8 cellular contexts compared by ENCODE assay signal in the genomic region with DNA sequence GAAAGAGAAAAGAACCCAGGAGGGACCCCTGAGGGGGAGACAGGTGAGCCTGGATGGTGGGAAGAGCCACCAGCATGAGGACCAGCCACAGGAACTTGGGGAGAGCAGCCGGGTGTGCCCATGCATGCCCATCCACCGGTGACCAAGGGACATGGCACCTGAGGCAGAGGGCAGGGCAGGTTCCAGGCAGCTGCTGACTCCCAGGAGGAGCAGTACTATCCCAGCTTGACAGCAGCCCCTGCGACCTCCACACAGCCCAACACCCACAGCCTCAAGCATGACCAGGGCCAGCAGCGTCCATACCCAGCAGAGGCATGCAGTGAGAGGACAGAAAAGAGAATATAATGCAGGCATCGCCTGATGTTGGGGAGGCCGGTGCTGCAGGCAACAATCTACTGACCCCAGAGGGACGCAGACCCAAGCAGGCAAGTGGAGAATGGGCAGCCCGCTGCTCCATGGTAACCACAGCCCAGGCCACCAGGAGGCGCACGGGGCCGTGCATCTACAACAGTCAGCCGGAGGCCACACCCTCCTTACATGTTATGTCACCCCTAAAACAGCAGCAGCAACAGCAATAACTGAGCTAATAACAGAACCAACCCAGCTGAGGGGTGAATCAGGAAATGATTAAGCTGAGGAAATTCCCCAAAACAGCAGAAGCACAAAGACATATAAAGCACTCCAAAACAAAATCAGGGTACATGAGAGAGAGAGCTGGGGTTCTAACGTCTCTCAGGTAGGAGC. TPM values are rescaled to one million over a fixed set of nuclear protein-coding genes. Genes with fewer than 3 reads are reported as not detected.
DNase-seq lines count a peak whose midpoint lies in the region; ATAC-seq, FAIRE-seq and TF ChIP-seq lines count a peak whose summit lies in the region.

No MANE protein-coding gene starts in this region.

- H3K4me3 ChIP-seq in adrenal gland (no peak overlapping the region), right cardiac atrium (ENCODE audit: low read length) (no peak overlapping the region), gastrocnemius medialis (no peak overlapping the region)

- H3K27me3 ChIP-seq in adrenal gland (no peaks in the 10 kb centered on the region), right cardiac atrium (ENCODE audit: control insufficient read depth, insufficient read depth) (no peaks in the 10 kb centered on the region), gastrocnemius medialis (no peaks in the 10 kb centered on the region)

- TF ChIP-seq CTCF in D721Med (IDR thresholded peaks at IDR 0.05; ENCODE audit: insufficient read depth, missing control alignments) (peak; percentile 53), adrenal gland (IDR thresholded peaks at IDR 0.05) (peak; percentile 70 to 92 (median 88)), gastrocnemius medialis (IDR thresholded peaks at IDR 0.05 in 4 of 5, conservative IDR thresholded peaks at IDR 0.05 in 1 of 5) (peak; percentile 40 to 77 (median 69))

- DNase-seq in D721Med (ENCODE audit: insufficient read length, low spot score) (peak; percentile 51), HS-27A (ENCODE audit: low read depth) (peak; percentile 12), T-helper 17 cell (peak; percentile 71 to 82 (median 74)), adrenal gland (peak; percentile 78 to 93 (median 85)), right cardiac atrium (peak; percentile 85 to 95 (median 92)), gastrocnemius medialis (peak; percentile 17 to 56), NCI-H1105 treated with DMSO at 0.1 percent for 48 hours (lab: John Stamatoyannopoulos, UW) (no peak)

- H3K27ac ChIP-seq in adrenal gland (no peak overlapping the region), right cardiac atrium (ENCODE audit: low read length) (no peak overlapping the region), gastrocnemius medialis (no peak overlapping the region)

- WGBS in adrenal gland, 4 donors: 38 to 68% (median 41%) methylated on average over 6 to 13 of the region's 13 CpGs
- 40% methylated on average over 13 of the region's 13 CpGs for WGBS in right cardiac atrium

- peak; percentile 95 for ATAC-seq in GM21390 (IDR thresholded peaks at IDR 0.05; ENCODE audit: unreplicated experiment)
- ATAC-seq in T-helper 17 cell: peak; percentile 99
- ATAC-seq in right cardiac atrium: peak; percentile 90 to 93
- peak in 1 of 2 donors; percentile 39 for ATAC-seq in gastrocnemius medialis

- peaks cover 3% of the 10 kb centered on the region for H3K36me3 Mint-ChIP-seq in T-helper 17 cell (ENCODE audit: low read depth)

- H3K4me1 Mint-ChIP-seq in T-helper 17 cell: peaks cover 7% of the 10 kb centered on the region

- intact Hi-C loops in adrenal gland (cut with DNase I): loop anchor here (5.0 to 10.0 kb wide), 3 partner anchors 189 to 321 kb away; no protein-coding TSS in a partner anchor
- intact Hi-C loops in right cardiac atrium (cut with DNase I): loop anchor here in 3 of 4 donors (10.0 kb wide), 1 partner anchor 191 kb away; no protein-coding TSS in a partner anchor
- intact Hi-C loops in gastrocnemius medialis (cut with DNase I; ENCODE audit: low total_unique reads): no loop called here

- FAIRE-seq in D721Med (lab: Jason Lieb, UNC): no peak

- in situ Hi-C loops in gastrocnemius medialis (cut with MboI; ENCODE audit: low sequenced_read_pairs in 4 of 4): loop anchor here in 3 of 4 donors (25.0 kb wide), 1 partner anchor 199 kb away; no protein-coding TSS in a partner anchor

- TF ChIP-seq POLR2A in adrenal gland (IDR thresholded peaks at IDR 0.05) (no peak), gastrocnemius medialis (IDR thresholded peaks at IDR 0.05) (no peak)

- H3K9me3 ChIP-seq in T-helper 17 cell (ENCODE audit: control insufficient read depth, low read length, poor library complexity, severe bottlenecking): no peaks in the 10 kb centered on the region
- H3K9me3 ChIP-seq in adrenal gland (replicated peaks in 1 of 3): no peaks in the 10 kb centered on the region
- H3K9me3 ChIP-seq in right cardiac atrium (ENCODE audit: control insufficient read depth, low read length): no peaks in the 10 kb centered on the region
- H3K9me3 ChIP-seq in gastrocnemius medialis: no peaks in the 10 kb centered on the region

- H3K4me3 Mint-ChIP-seq in T-helper 17 cell: no peak overlapping the region

- H3K27me3 Mint-ChIP-seq in T-helper 17 cell: no peaks in the 10 kb centered on the region

- no peaks in the 10 kb centered on the region for H3K4me1 ChIP-seq in adrenal gland (replicated peaks in 1 of 2)
- H3K4me1 ChIP-seq in right cardiac atrium (ENCODE audit: control insufficient read depth, insufficient read depth, low read length): no peaks in the 10 kb centered on the region
- H3K4me1 ChIP-seq in gastrocnemius medialis: no peaks in the 10 kb centered on the region

- H3K27ac Mint-ChIP-seq in T-helper 17 cell: peak overlapping the region; percentile 80

- H3K36me3 ChIP-seq in adrenal gland (replicated peaks in 1 of 2) (peaks cover 0 to 5% of the 10 kb centered on the region in 2 donors), gastrocnemius medialis (peaks cover 0 to 5% of the 10 kb centered on the region in 2 donors)

RNA-seq across cellular contexts. Expression of a gene that starts 44.1 kb away (rescaled TPM):
- total RNA-seq in T-helper 17 cell (10 to 100 TPM; 34.6 to 42.6 TPM), adrenal gland (10 to 100 TPM in 5 of 8 donors, 1 to 10 TPM in 3; 7.2 to 20.3 (median 13.0) TPM), right cardiac atrium (1 to 10 TPM; 7.3 to 8.0 (median 7.6) TPM), gastrocnemius medialis (1 to 10 TPM; 3.3 to 9.0 (median 5.6) TPM)
- polyA plus RNA-seq in adrenal gland (10 to 100 TPM in 2 of 3 donors, 1 to 10 TPM in 1; 8.1 to 31.7 (median 10.0) TPM), right cardiac atrium (3.5 TPM)

RNA-seq across cellular contexts. Expression of a gene that starts 46.4 kb away (rescaled TPM):
- total RNA-seq in T-helper 17 cell: 10 to 100 TPM; 12.5 to 12.8 TPM
- total RNA-seq in adrenal gland: 10 to 100 TPM in 3 of 8 donors, 1 to 10 TPM in 5; 4.9 to 22.2 (median 8.3) TPM
- 10 to 100 TPM in 1 of 3 donors, 1 to 10 TPM in 2; 7.2 to 14.5 (median 8.8) TPM for polyA plus RNA-seq in adrenal gland
- total RNA-seq in right cardiac atrium: 10 to 100 TPM in 3 of 4 donors, 1 to 10 TPM in 1; 9.6 to 14.9 (median 11.7) TPM
- 10.9 TPM for polyA plus RNA-seq in right cardiac atrium
- total RNA-seq in gastrocnemius medialis: 10 to 100 TPM in 3 of 4 donors, 1 to 10 TPM in 1; 7.6 to 18.3 (median 13.2) TPM

RNA-seq across cellular contexts. Expression of a gene that starts 54.6 kb away (rescaled TPM):
- total RNA-seq in T-helper 17 cell: 100 to 1,000 TPM; 111 to 130 TPM
- 10 to 100 TPM; 37.0 to 93.3 (median 59.5) TPM for total RNA-seq in adrenal gland
- 100 to 1,000 TPM in 2 of 3 donors, 1 to 10 TPM in 1; 5.1 to 259 (median 110) TPM for polyA plus RNA-seq in adrenal gland
- total RNA-seq in right cardiac atrium: 10 to 100 TPM; 40.4 to 61.6 (median 58.0) TPM
- polyA plus RNA-seq in right cardiac atrium: 108 TPM
- total RNA-seq in gastrocnemius medialis: 100 to 1,000 TPM in 2 of 4 donors, 10 to 100 TPM in 2; 31.9 to 124 (median 99.6) TPM
